ENCODE assay signal across 21 cellular contexts in the genomic region with DNA sequence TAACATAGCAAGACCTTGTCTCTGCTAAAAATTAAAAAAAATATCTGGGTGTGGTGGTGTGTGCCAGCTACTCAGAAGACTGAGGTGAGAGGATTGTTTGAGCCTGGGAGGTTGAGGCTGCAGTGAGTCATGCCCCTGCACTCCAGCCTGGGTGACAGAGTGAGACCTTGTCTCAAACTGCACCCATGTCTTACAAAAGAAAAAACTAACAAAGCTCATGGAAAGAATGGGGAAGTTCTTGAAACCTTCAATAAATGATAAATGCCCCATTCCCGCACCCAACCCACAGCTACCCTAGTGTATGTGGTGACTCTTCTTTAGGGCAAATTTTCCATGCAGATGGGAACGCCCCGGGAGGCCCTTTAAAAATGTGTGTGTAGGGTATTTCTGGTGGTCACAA. TPM values are rescaled to one million over a fixed set of nuclear protein-coding genes. Genes with fewer than 3 reads are reported as not detected.
DNase-seq lines count a peak whose midpoint lies in the region; ATAC-seq and TF ChIP-seq lines count a peak whose summit lies in the region.
"Had no signal": no experiment of that assay in that cellular context is flagged by ENCODE, and none has a peak within 500 bp of the region (broad histone marks: within the 10 kb centered on the region; RNA-seq: fewer than 3 reads in every experiment).

No MANE protein-coding gene starts in this region.

- H2AFZ ChIP-seq in PC-3 (ENCODE audit: low read length), result no peak overlapping the region

- no peaks in the 10 kb centered on the region for H3K9me2 ChIP-seq in PC-3 (replicated peaks; ENCODE audit: low read length)

- intact Hi-C loops in PC-3 (cut with micrococcal nuclease), result no loop called here
- intact Hi-C loops in sciatic nerve (cut with DNase I), result loop anchor here (10.0 kb wide), 1 partner anchor 614 kb away; a partner anchor contains a TSS

- no peaks in the 10 kb centered on the region for H3K27me3 ChIP-seq in PC-3 (ENCODE audit: low read length)

- H3K9me3 Mint-ChIP-seq in stimulated activated naive CD8-positive, alpha-beta T cell treated with anti-CD3 and anti-CD28 coated beads, Interleukin-15, amount 100 ng/mL, for 72 hours, result peaks cover 5 to 7% of the 10 kb centered on the region in 2 donors
- H3K9me3 Mint-ChIP-seq in effector memory CD8-positive, alpha-beta T cell, result peaks cover 2 to 4% of the 10 kb centered on the region in 2 donors
- H3K9me3 Mint-ChIP-seq in activated CD8-positive, alpha-beta T cell treated with anti-CD3 and anti-CD28 coated beads, Interleukin-2, amount 10 ng/mL, durations not matched to agents 7 days and 5 days (ENCODE audit: insufficient read depth), result peaks cover 7% of the 10 kb centered on the region

- CTCF ChIA-PET in PC-3 (lab: Charles Lee), result interaction anchor here (0.7 kb wide), 1 partner anchor 134 kb away, joined by 9 read pairs; no protein-coding TSS in a partner anchor
- CTCF ChIA-PET in activated CD8-positive, alpha-beta T cell treated with anti-CD3 and anti-CD28 coated beads, Interleukin-2, amount 10 ng/mL, durations not matched to agents 7 days and 5 days (lab: Charles Lee), result interaction anchor here (1.0 to 2.8 kb wide), 3 partner anchors 12 to 986 kb away, joined by 4 to 13 read pairs (median 4); no protein-coding TSS in a partner anchor

- H3K27ac Mint-ChIP-seq in stimulated activated naive CD8-positive, alpha-beta T cell treated with anti-CD3 and anti-CD28 coated beads, Interleukin-15, amount 100 ng/mL, for 72 hours, result no peak overlapping the region
- H3K27ac Mint-ChIP-seq in effector memory CD8-positive, alpha-beta T cell, result peak overlapping the region in 1 of 2 donors; percentile 10
- H3K27ac Mint-ChIP-seq in activated CD8-positive, alpha-beta T cell treated with anti-CD3 and anti-CD28 coated beads, Interleukin-2, amount 10 ng/mL, durations not matched to agents 7 days and 5 days, result no peak overlapping the region

- no peaks in the 10 kb centered on the region for H3K36me3 ChIP-seq in PC-3 (ENCODE audit: low read depth, low read length)

- H3K4me2 ChIP-seq in PC-3 (ENCODE audit: low read length), result no peak overlapping the region
- H3K4me2 ChIP-seq: KMS-11 had no signal

- POLR2A ChIA-PET in PC-3 (lab: Charles Lee; ENCODE audit: unreplicated experiment), result no interaction called here
- POLR2A ChIA-PET in activated CD8-positive, alpha-beta T cell treated with anti-CD3 and anti-CD28 coated beads, Interleukin-2, amount 10 ng/mL, durations not matched to agents 7 days and 5 days (lab: Charles Lee), result no interaction called here

- H3K4me3 ChIP-seq in PC-3 (ENCODE audit: low read length), result no peak overlapping the region

- H3K36me3 Mint-ChIP-seq in effector memory CD8-positive, alpha-beta T cell (ENCODE audit: insufficient read depth), result peaks cover 3% of the 10 kb centered on the region
- no peaks in the 10 kb centered on the region for H3K36me3 Mint-ChIP-seq in activated CD8-positive, alpha-beta T cell treated with anti-CD3 and anti-CD28 coated beads, Interleukin-2, amount 10 ng/mL, durations not matched to agents 7 days and 5 days (ENCODE audit: low read depth)
- H3K36me3 Mint-ChIP-seq: CD14-positive monocyte had no signal

- no TSS peak for BruUV-seq in PC-3 (replicated peaks; lab: Mats Ljungman, UMichigan)

- 0 out of 2 replicates have a peak, but pooled peaks cover 5% of the 10 kb centered on the region for H3K4me1 ChIP-seq in PC-3 (ENCODE audit: insufficient read depth, low read length)

- no peak overlapping the region for H3K9ac ChIP-seq in PC-3 (ENCODE audit: low read length)
- H3K9ac ChIP-seq: KMS-11 had no signal

- no peak overlapping the region for H3K4me3 Mint-ChIP-seq in stimulated activated naive CD8-positive, alpha-beta T cell treated with anti-CD3 and anti-CD28 coated beads, Interleukin-15, amount 100 ng/mL, for 72 hours
- no peak overlapping the region for H3K4me3 Mint-ChIP-seq in effector memory CD8-positive, alpha-beta T cell
- no peak overlapping the region for H3K4me3 Mint-ChIP-seq in activated CD8-positive, alpha-beta T cell treated with anti-CD3 and anti-CD28 coated beads, Interleukin-2, amount 10 ng/mL, durations not matched to agents 7 days and 5 days
- H3K4me3 Mint-ChIP-seq: CD14-positive monocyte had no signal

- peaks cover 7% of the 10 kb centered on the region for H3K27me3 Mint-ChIP-seq in stimulated activated naive CD8-positive, alpha-beta T cell treated with anti-CD3 and anti-CD28 coated beads, Interleukin-15, amount 100 ng/mL, for 72 hours
- H3K27me3 Mint-ChIP-seq in effector memory CD8-positive, alpha-beta T cell, result peaks cover 5 to 10% of the 10 kb centered on the region in 2 donors
- peaks cover 23% of the 10 kb centered on the region for H3K27me3 Mint-ChIP-seq in activated CD8-positive, alpha-beta T cell treated with anti-CD3 and anti-CD28 coated beads, Interleukin-2, amount 10 ng/mL, durations not matched to agents 7 days and 5 days (ENCODE audit: low read depth)

- no peak overlapping the region for H3K27ac ChIP-seq in PC-3 (ENCODE audit: low read length)
- H3K27ac ChIP-seq: KMS-11 had no signal

- DNase-seq in stimulated activated naive CD8-positive, alpha-beta T cell treated with anti-CD3 and anti-CD28 coated beads, Interleukin-15, Interleukin-2, amounts not matched to agents 100 U/mL and 50 U/mL, for 24 hours, result no peak
- DNase-seq in stimulated activated naive CD8-positive, alpha-beta T cell treated with anti-CD3 and anti-CD28 coated beads, Interleukin-15, amount 100 ng/mL, for 72 hours, result no peak
- DNase-seq in PC-3, result peak; percentile 33
- DNase-seq in effector memory CD8-positive, alpha-beta T cell, result no peak
- peak; percentile 33 for DNase-seq in sciatic nerve (ENCODE audit: low spot score)
- DNase-seq in activated CD8-positive, alpha-beta T cell treated with anti-CD3 and anti-CD28 coated beads, Interleukin-2, amount 10 ng/mL, durations not matched to agents 7 days and 5 days, result no peak
- DNase-seq in retina, result no peak
- DNase-seq in NCI-H146 treated with DMSO at 0.1 percent for 48 hours (lab: John Stamatoyannopoulos, UW; ENCODE audit: unreplicated experiment), result no peak
- DNase-seq: ACHN, AML-193, EL, NCI-H2029, NCI-H2171, NCI-H446, NCI-H69 had no signal

- no peaks in the 10 kb centered on the region for H3K9me3 ChIP-seq in PC-3 (ENCODE audit: low read length)

- peak; percentile 58 for ATAC-seq in stimulated activated naive CD8-positive, alpha-beta T cell treated with anti-CD3 and anti-CD28 coated beads, Interleukin-15, Interleukin-2, amounts not matched to agents 100 U/mL and 50 U/mL, for 24 hours
- no peak for ATAC-seq in stimulated activated naive CD8-positive, alpha-beta T cell treated with anti-CD3 and anti-CD28 coated beads, Interleukin-15, amount 100 ng/mL, for 72 hours
- ATAC-seq in PC-3, result no peak
- ATAC-seq in effector memory CD8-positive, alpha-beta T cell (replicated peaks), result peak; percentile 21
- no peak for ATAC-seq in sciatic nerve
- ATAC-seq in activated CD8-positive, alpha-beta T cell treated with anti-CD3 and anti-CD28 coated beads, Interleukin-2, amount 10 ng/mL, durations not matched to agents 7 days and 5 days, result no peak
- ATAC-seq: HepG2, Panc1, Right ventricle myocardium inferior, SK-N-SH treated with all-trans-retinoic acid at 6 μM for 48 hours had no signal

- H3K4me1 Mint-ChIP-seq in stimulated activated naive CD8-positive, alpha-beta T cell treated with anti-CD3 and anti-CD28 coated beads, Interleukin-15, amount 100 ng/mL, for 72 hours, result no peaks in the 10 kb centered on the region
- H3K4me1 Mint-ChIP-seq in effector memory CD8-positive, alpha-beta T cell (ENCODE audit: low read depth in 2 of 2), result peaks cover 0 to 7% of the 10 kb centered on the region in 2 donors
- peaks cover 4% of the 10 kb centered on the region for H3K4me1 Mint-ChIP-seq in activated CD8-positive, alpha-beta T cell treated with anti-CD3 and anti-CD28 coated beads, Interleukin-2, amount 10 ng/mL, durations not matched to agents 7 days and 5 days (ENCODE audit: low read depth)

- no peaks in the 10 kb centered on the region for H3F3A ChIP-seq in PC-3 (ENCODE audit: low read length, unreplicated experiment)

- H3K79me2 ChIP-seq in PC-3 (ENCODE audit: low read length), result no peaks in the 10 kb centered on the region

- no peaks in the 10 kb centered on the region for H4K20me1 ChIP-seq in PC-3 (ENCODE audit: low read length)

- TF ChIP-seq CTCF in PC-3 (conservative IDR thresholded peaks at IDR 0.05; ENCODE audit: low read depth, low read length), result no peak

RNA-seq across cellular contexts. Expression of a gene that starts 28.3 kb away (rescaled TPM):
- total RNA-seq in PC-3 (2014; rRNA removed), result 216 and 253 TPM in 2 replicates
- total RNA-seq in sciatic nerve, result 1,014 TPM
- total RNA-seq in activated CD8-positive, alpha-beta T cell treated with anti-CD3 and anti-CD28 coated beads, Interleukin-2, amount 10 ng/mL, durations not matched to agents 7 days and 5 days, result 1,000 to 10,000 TPM; 1,664 to 1,767 TPM

Comparison
In these comparisons a context has a peak if more than half of its experiments do, and no peak if none do; other contexts are left out.
1. ATAC-seq: peak in stimulated activated naive CD8-positive, alpha-beta T cell treated with anti-CD3 and anti-CD28 coated beads, Interleukin-15, Interleukin-2, amounts not matched to agents 100 U/mL and 50 U/mL, for 24 hours (single experiment) and effector memory CD8-positive, alpha-beta T cell (single experiment); none in stimulated activated naive CD8-positive, alpha-beta T cell treated with anti-CD3 and anti-CD28 coated beads, Interleukin-15, amount 100 ng/mL, for 72 hours (single experiment), PC-3 (single experiment), sciatic nerve (single experiment) and activated CD8-positive, alpha-beta T cell treated with anti-CD3 and anti-CD28 coated beads, Interleukin-2, amount 10 ng/mL, durations not matched to agents 7 days and 5 days (single experiment).
2. DNase-seq: peak in PC-3 (single experiment) and sciatic nerve (single experiment); none in stimulated activated naive CD8-positive, alpha-beta T cell treated with anti-CD3 and anti-CD28 coated beads, Interleukin-15, Interleukin-2, amounts not matched to agents 100 U/mL and 50 U/mL, for 24 hours (single experiment), stimulated activated naive CD8-positive, alpha-beta T cell treated with anti-CD3 and anti-CD28 coated beads, Interleukin-15, amount 100 ng/mL, for 72 hours (0 of 2), effector memory CD8-positive, alpha-beta T cell (0 of 3), activated CD8-positive, alpha-beta T cell treated with anti-CD3 and anti-CD28 coated beads, Interleukin-2, amount 10 ng/mL, durations not matched to agents 7 days and 5 days (single experiment), retina (single experiment) and NCI-H146 treated with DMSO at 0.1 percent for 48 hours (single experiment).